Comparison of ENCODE assay signal across 3 cellular contexts in the genomic region with DNA sequence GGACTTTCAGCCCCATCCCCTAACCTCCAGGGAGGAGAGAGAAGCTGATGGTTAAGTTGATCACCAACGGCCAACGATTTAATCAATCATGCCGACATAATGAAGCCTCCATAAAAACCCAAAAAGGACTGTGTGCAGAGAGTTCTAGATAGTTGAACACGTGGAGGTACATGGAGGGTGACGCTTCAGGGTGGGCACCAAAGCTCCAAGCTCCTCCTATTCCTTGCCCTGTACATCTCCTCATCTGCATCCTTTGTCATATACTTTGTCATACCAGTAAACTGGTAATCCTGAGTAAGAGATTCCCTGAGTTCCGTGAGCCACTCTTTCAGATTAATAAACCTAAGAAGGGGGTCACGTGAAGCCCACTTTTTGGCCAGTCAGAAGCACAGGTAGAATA.
"Had no signal": no experiment of that assay in that cellular context is flagged by ENCODE, and none has a peak within 500 bp of the region (broad histone marks: within the 10 kb centered on the region; RNA-seq: fewer than 3 reads in every experiment).

No MANE protein-coding gene starts in this region.

- ATAC-seq: GM12878 had no signal

- H3K4me3 ChIP-seq: GM12878 had no signal

- DNase-seq: GDM1, GF-D8 had no signal
